8 cellular contexts compared by ENCODE assay signal in genomic region chr2:6826081-6826913, GRCh38. TPM values are rescaled to one million over a fixed set of nuclear protein-coding genes. Genes with fewer than 3 reads are reported as not detected.
A peak's percentile ranks its signal among the peaks of the same experiment; 100 is the strongest.
DNase-seq lines count a peak whose midpoint lies in the region; ATAC-seq and TF ChIP-seq lines count a peak whose summit lies in the region.

No MANE protein-coding gene starts in this region.

- DNase-seq in AG04450 (ENCODE audit: low read depth, low spot score): no peak
- peak; percentile 10 for DNase-seq in NCI-H2029 treated with DMSO at 0.1 percent for 48 hours (lab: John Stamatoyannopoulos, UW)
- DNase-seq in activated CD4-positive, alpha-beta memory T cell treated with anti-CD3 and anti-CD28 coated beads for 36 hours: peak; percentile 73
- no peak for DNase-seq in esophagus squamous epithelium (lab: John Stamatoyannopoulos, UW)
- peak; percentile 35 for DNase-seq in pons (ENCODE audit: low spot score)
- no peak for DNase-seq in NCI-H2227 (lab: John Stamatoyannopoulos, UW; ENCODE audit: unreplicated experiment)

- peaks cover 15% of the 10 kb centered on the region for H3K9me3 Mint-ChIP-seq in activated CD4-positive, alpha-beta memory T cell treated with anti-CD3 and anti-CD28 coated beads for 36 hours

- POLR2A ChIA-PET in AG04450 (lab: Yijun Ruan, JAX): no interaction called here
- POLR2A ChIA-PET in activated CD4-positive, alpha-beta memory T cell treated with anti-CD3 and anti-CD28 coated beads for 36 hours (lab: Charles Lee): no interaction called here

- no peak overlapping the region for H3K27ac Mint-ChIP-seq in activated CD4-positive, alpha-beta memory T cell treated with anti-CD3 and anti-CD28 coated beads for 36 hours

- H3K4me1 ChIP-seq in esophagus squamous epithelium: peaks cover 0 to 17% (median 0%) of the 10 kb centered on the region in 3 donors

- ATAC-seq in GM18502 (IDR thresholded peaks at IDR 0.05; ENCODE audit: poor library complexity, unreplicated experiment): peak; percentile 97
- ATAC-seq in HG02870 (IDR thresholded peaks at IDR 0.05; ENCODE audit: unreplicated experiment): peak; percentile 81

- peak; percentile 34 for TF ChIP-seq CTCF in AG04450 (IDR thresholded peaks at IDR 0.05; ENCODE audit: low read depth, low read length)
- TF ChIP-seq CTCF in esophagus squamous epithelium (IDR thresholded peaks at IDR 0.05): peak; percentile 23 to 78 (median 52)

- no peak overlapping the region for H3K4me3 Mint-ChIP-seq in activated CD4-positive, alpha-beta memory T cell treated with anti-CD3 and anti-CD28 coated beads for 36 hours

- H3K4me1 Mint-ChIP-seq in activated CD4-positive, alpha-beta memory T cell treated with anti-CD3 and anti-CD28 coated beads for 36 hours (ENCODE audit: low read depth): peaks cover 7% of the 10 kb centered on the region

- peaks cover 4% of the 10 kb centered on the region for H3K36me3 Mint-ChIP-seq in activated CD4-positive, alpha-beta memory T cell treated with anti-CD3 and anti-CD28 coated beads for 36 hours

- H3K27me3 ChIP-seq in AG04450 (ENCODE audit: control insufficient read depth, insufficient read depth, low read length) (no peaks in the 10 kb centered on the region), esophagus squamous epithelium (no peaks in the 10 kb centered on the region)

- WGBS in esophagus squamous epithelium, 2 donors: 38 to 44% methylated on average over 4 of the region's 4 CpGs

- H3K36me3 ChIP-seq in esophagus squamous epithelium: no peaks in the 10 kb centered on the region

- H3K9me3 ChIP-seq in AG04450 (ENCODE audit: control insufficient read depth, insufficient read depth, low read length): peaks cover 1% of the 10 kb centered on the region; the same call in 1 of the 2 replicates
- no peaks in the 10 kb centered on the region for H3K9me3 ChIP-seq in esophagus squamous epithelium

- H3K4me3 ChIP-seq in AG04450 (ENCODE audit: low read depth, low read length) (no peak overlapping the region), esophagus squamous epithelium (no peak overlapping the region)

- CTCF ChIA-PET in AG04450 (lab: Charles Lee): interaction anchor here (0.6 to 1.1 kb wide), 2 partner anchors 218 to 1429 kb away, joined by 5 to 7 read pairs; no protein-coding TSS in a partner anchor
- CTCF ChIA-PET in activated CD4-positive, alpha-beta memory T cell treated with anti-CD3 and anti-CD28 coated beads for 36 hours (lab: Charles Lee): interaction anchor here (0.8 to 5.5 kb wide), 5 partner anchors 27 to 258 kb away, joined by 3 to 41 read pairs (median 4); no protein-coding TSS in a partner anchor

- H3K27ac ChIP-seq in AG04450 (ENCODE audit: low read depth, low read length) (no peak overlapping the region), esophagus squamous epithelium (no peak overlapping the region)

- no peak for TF ChIP-seq POLR2A in esophagus squamous epithelium (IDR thresholded peaks at IDR 0.05)

- no peaks in the 10 kb centered on the region for H3K27me3 Mint-ChIP-seq in activated CD4-positive, alpha-beta memory T cell treated with anti-CD3 and anti-CD28 coated beads for 36 hours

- intact Hi-C loops in activated CD4-positive, alpha-beta memory T cell treated with anti-CD3 and anti-CD28 coated beads for 36 hours (cut with micrococcal nuclease): loop anchor here (1.0 to 5.0 kb wide), 5 partner anchors 40 to 259 kb away; partner anchors contain the start of gene RNF144A
- intact Hi-C loops in esophagus squamous epithelium (cut with DNase I): loop anchor here (5.0 kb wide), 1 partner anchor 221 kb away; no protein-coding TSS in a partner anchor

RNA-seq across cellular contexts. Expression of gene CMPK2, which starts 39.4 kb away (rescaled TPM):
- not detected in 2 replicates for polyA plus RNA-seq in AG04450 (2011; rRNA removed)
- polyA minus RNA-seq in AG04450 (2011; rRNA and poly(A)+ RNA removed): not detected in 2 replicates
- 1 to 10 TPM; 6.6 to 6.8 TPM for total RNA-seq in activated CD4-positive, alpha-beta memory T cell treated with anti-CD3 and anti-CD28 coated beads for 36 hours
- 1 to 10 TPM in 3 of 4 donors, under 1 TPM in 1; 0.53 to 4.9 (median 1.7) TPM for total RNA-seq in esophagus squamous epithelium

RNA-seq across cellular contexts. Expression of gene RSAD2, which starts 51.3 kb away (rescaled TPM):
- not detected in 2 replicates for polyA plus RNA-seq in AG04450 (2011; rRNA removed)
- polyA minus RNA-seq in AG04450 (2011; rRNA and poly(A)+ RNA removed): not detected in 2 replicates
- 1 to 10 TPM; 7.9 to 8.6 TPM for total RNA-seq in activated CD4-positive, alpha-beta memory T cell treated with anti-CD3 and anti-CD28 coated beads for 36 hours
- 1 to 10 TPM in 2 of 4 donors, under 1 TPM in 2; 0.15 to 4.3 (median 0.66) TPM for total RNA-seq in esophagus squamous epithelium

Comparison
In these comparisons a context has a peak if more than half of its experiments do, and no peak if none do; other contexts are left out.
1. DNase-seq: peak in NCI-H2029 treated with DMSO at 0.1 percent for 48 hours (single experiment), activated CD4-positive, alpha-beta memory T cell treated with anti-CD3 and anti-CD28 coated beads for 36 hours (single experiment) and pons (single experiment); none in AG04450 (single experiment), esophagus squamous epithelium (single experiment) and NCI-H2227 (single experiment).